ENCODE assay signal across 25 cellular contexts in the genomic region with DNA sequence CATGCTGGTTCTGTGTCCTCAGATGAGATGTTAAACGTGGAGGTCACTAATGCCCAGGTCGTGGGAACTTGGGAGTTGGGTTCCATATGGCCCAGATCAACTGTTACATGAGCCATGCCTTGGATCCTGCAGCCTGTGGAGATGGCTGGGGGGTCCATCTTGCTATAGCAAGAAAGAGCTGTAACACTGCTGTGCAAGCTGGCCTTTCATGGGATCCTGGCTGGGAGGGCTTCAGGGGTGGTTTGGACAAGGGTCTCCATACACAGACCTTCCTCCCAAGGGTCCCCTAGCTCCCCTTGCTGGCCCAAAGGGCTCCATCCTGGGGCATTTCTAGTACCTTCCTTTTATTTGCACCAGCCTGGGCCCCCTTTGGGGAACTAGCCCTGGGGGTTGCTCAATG.
"Had no signal": no experiment of that assay in that cellular context is flagged by ENCODE, and none has a peak within 500 bp of the region (broad histone marks: within the 10 kb centered on the region; RNA-seq: fewer than 3 reads in every experiment).

No MANE protein-coding gene starts in this region.

- H3K4me1 ChIP-seq: esophagus muscularis mucosa, gastrocnemius medialis had no signal

- H3K27ac ChIP-seq: brain microvascular endothelial cell, esophagus muscularis mucosa, foreskin keratinocyte, gastrocnemius medialis, heart left ventricle had no signal

- H3K4me3 ChIP-seq: esophagus muscularis mucosa, gastrocnemius medialis, heart left ventricle had no signal

- H3K36me3 ChIP-seq: brain microvascular endothelial cell, esophagus muscularis mucosa, gastrocnemius medialis, heart left ventricle had no signal

- FAIRE-seq: astrocyte, bronchial epithelial cell had no signal

- H3K27me3 ChIP-seq: brain microvascular endothelial cell, esophagus muscularis mucosa, gastrocnemius medialis, heart left ventricle had no signal

- ATAC-seq: activated CD4-positive, alpha-beta T cell treated with anti-CD3 and anti-CD28 coated beads for 36 hours; effector memory CD8-positive, alpha-beta T cell; foreskin keratinocyte; gastrocnemius medialis; heart left ventricle had no signal

- DNase-seq: activated CD4-positive, alpha-beta memory T cell treated with anti-CD3 and anti-CD28 coated beads, Interleukin-2, amount 10 ng/mL, durations not matched to agents 7 days and 5 days; activated CD4-positive, alpha-beta T cell treated with anti-CD3 and anti-CD28 coated beads for 36 hours; activated CD4-positive, alpha-beta T cell treated with anti-CD3 and anti-CD28 coated beads, Interleukin-2, amount 10 ng/mL, durations not matched to agents 24 days and 14 days; activated CD4-positive, CD25-positive, alpha-beta regulatory T cell; activated CD4-positive, CD25-positive, alpha-beta regulatory T cell treated with anti-CD3 and anti-CD28 coated beads, Interleukin-2, amount 50 U/mL, for 72 hours; activated gamma-delta T cell treated with Interleukin-2 at 50 U/mL for 16 hours; activated naive CD4-positive, alpha-beta T cell treated with anti-CD3 and anti-CD28 coated beads, Interleukin-2, amount 50 U/mL, for 16 hours; activated naive CD4-positive, alpha-beta T cell treated with Interleukin-2 at 50 U/mL for 16 hours; activated T-cell treated with anti-CD3 and anti-CD28 coated beads, Interleukin-2, amount 50 U/mL, for 1 hour; amniotic stem cell; anterior cingulate cortex; brain microvascular endothelial cell; cortex of kidney; dermis blood vessel endothelial cell; effector CD4-positive, alpha-beta T cell; effector memory CD8-positive, alpha-beta T cell; erythroblast; foreskin keratinocyte; gastrocnemius medialis; glutamatergic neuron; heart left ventricle; T-helper 2 cell had no signal

- H3K9me3 ChIP-seq: esophagus muscularis mucosa, gastrocnemius medialis, heart left ventricle had no signal
